ENCODE assay signal across 1 cellular context in the genomic region with DNA sequence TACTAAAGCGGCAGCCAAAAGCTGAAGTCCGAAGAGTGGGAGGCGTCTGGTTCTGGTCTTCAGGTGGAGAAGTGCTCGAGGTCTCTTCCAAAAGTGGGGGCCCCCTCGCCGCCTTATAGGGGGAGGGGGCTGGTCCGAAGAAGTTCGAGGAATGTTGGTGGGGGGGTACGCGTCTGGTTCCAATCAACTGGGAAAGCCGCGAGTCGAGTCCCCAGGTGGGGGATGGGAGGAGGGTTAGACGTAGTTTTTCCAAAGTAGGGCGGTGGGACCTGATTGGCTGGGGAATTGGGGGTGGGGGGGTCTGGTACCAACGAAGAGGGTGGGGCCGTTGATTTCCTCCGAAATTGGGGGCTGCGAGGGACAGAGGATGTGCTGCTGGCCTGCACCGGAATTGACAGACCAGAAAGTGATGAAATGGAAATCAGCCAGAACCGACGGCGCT.
TF ChIP-seq lines count a peak whose summit lies in the region.

No MANE protein-coding gene starts in this region.

TF ChIP-seq in A549, 52 proteins besides CTCF, POLR2A, EP300 and RAD21 (continued from another document):
- TF ChIP-seq PBX3 (IDR thresholded peaks at IDR 0.05) (no peak), EHMT2 (IDR thresholded peaks at IDR 0.05; ENCODE audit: low read depth) (no peak), CHD4 (IDR thresholded peaks at IDR 0.05; ENCODE audit: borderline replicate concordance) (no peak)
TF ChIP-seq in A549: peak in this region for 0.
